In the genomic region with DNA sequence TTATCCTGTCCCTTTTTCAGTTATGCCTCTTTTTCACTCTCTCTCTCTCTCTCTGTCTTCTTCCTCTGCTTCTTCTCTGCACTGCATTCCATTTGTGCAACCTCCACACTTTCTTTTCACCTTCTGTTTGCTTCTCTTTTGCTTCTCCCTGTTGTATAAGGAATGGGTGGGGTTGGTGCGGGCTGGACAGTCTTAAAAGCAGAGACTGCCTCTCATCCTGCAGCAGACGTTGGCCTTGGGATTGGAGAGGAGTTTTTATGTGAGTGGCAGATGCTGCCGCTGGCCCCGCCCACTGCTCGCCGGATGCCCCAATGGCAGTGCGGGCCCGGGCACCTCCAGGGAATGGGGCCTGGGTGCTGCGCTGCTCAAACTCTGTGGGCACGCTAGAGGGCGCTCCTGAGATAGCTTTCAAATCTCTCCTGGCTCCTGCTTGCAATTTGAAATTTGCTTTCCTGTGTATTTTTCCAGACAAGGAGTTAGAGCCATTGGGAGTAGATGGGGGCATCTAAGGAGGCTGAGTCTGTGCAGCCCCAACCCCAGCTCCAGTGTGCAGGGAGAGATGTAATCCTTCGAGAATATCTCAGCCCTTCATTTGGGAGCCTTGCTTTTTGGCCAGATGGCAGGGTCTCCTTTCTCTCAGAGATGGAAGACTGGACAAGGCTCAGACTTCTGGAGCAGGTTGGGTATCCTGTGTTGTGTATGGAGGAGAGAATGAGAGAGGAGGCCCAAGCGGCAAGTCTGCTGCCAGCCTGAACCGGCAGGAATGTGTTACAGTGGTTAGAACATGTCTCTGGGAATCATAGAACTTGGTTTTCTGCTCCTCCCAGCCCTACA, we compare ENCODE assay signal across 8 cellular contexts.
DNase-seq lines count a peak whose midpoint lies in the region; ATAC-seq and TF ChIP-seq lines count a peak whose summit lies in the region.

No MANE protein-coding gene starts in this region.

- H3K36me3 ChIP-seq in tibial nerve, result no peaks in the 10 kb centered on the region

- H3K4me3 ChIP-seq in tibial nerve, result no peak overlapping the region

- peak in 1 of 2 donors; percentile 35 for TF ChIP-seq EP300 in tibial nerve (IDR thresholded peaks at IDR 0.05)

- H3K4me1 ChIP-seq in tibial nerve, result peaks cover 0 to 13% (median 0%) of the 10 kb centered on the region in 4 donors

- H3K27me3 ChIP-seq in tibial nerve, result no peaks in the 10 kb centered on the region

- peak; percentile 93 for DNase-seq in EL
- peak; percentile 90 for DNase-seq in H4 (ENCODE audit: low spot score)
- DNase-seq in M059J (ENCODE audit: low read depth), result peak; percentile 89
- peak; percentile 86 for DNase-seq in SHP77 treated with DMSO at 0.1 percent for 48 hours (lab: John Stamatoyannopoulos, UW)
- DNase-seq in activated effector memory CD4-positive, alpha-beta T cell treated with Interleukin-2 at 50 U/mL for 16 hours, result peak; percentile 46
- DNase-seq in foreskin melanocyte, result peak; percentile 79
- peak; percentile 39 for DNase-seq in omental fat pad (ENCODE audit: low spot score)
- peak; percentile 55 to 57 for DNase-seq in tibial nerve (ENCODE audit: low spot score in 2 of 2)

- peak; percentile 91 for ATAC-seq in omental fat pad (ENCODE audit: low FRiP score)

- no peaks in the 10 kb centered on the region for H3K9me3 ChIP-seq in tibial nerve

- H3K27ac ChIP-seq in tibial nerve, result peak overlapping the region in 1 of 4 donors; percentile 35

- no peak for TF ChIP-seq POLR2A in tibial nerve (IDR thresholded peaks at IDR 0.05)

- 15 to 19% methylated on average over 14 of the region's 14 CpGs for WGBS in tibial nerve, 2 donors

- TF ChIP-seq CTCF in omental fat pad (IDR thresholded peaks at IDR 0.05) (peak in 1 of 3 donors; percentile 5), tibial nerve (IDR thresholded peaks at IDR 0.05) (peak; percentile 78 to 88 (median 84))

Comparison
In these comparisons a context has a peak if more than half of its experiments do, and no peak if none do; other contexts are left out.
1. DNase-seq: peak in every context shown above with its lines; median percentile 93 in EL; 90 in H4; 89 in M059J; 86 in SHP77 treated with DMSO at 0.1 percent for 48 hours; 79 in foreskin melanocyte; 56 in tibial nerve; 46 in activated effector memory CD4-positive, alpha-beta T cell treated with Interleukin-2 at 50 U/mL for 16 hours; 39 in omental fat pad.